2 cellular contexts compared by ENCODE assay signal in the genomic region with DNA sequence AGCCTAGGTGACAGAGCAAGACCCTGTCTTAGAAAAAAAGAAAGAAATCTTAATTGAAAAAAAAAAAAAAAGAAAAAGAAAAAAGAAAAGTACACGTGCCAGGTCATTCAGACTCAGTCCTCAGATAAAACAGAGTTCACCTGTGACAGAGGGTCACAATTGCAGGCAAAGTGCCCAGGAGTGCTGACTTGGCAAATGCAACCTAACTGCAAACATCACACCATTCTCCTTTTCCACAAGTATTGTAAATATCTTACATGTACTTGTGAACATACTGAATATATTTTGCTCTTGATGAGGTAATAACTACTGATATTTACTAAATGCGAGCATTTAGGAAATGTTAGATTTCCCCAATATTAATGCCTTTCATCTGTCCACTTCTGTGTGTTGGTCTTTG.
TF ChIP-seq lines count a peak whose summit lies in the region.

No MANE protein-coding gene starts in this region.

TF ChIP-seq in K562, 482 proteins besides CTCF, POLR2A, EP300 and RAD21 (continued from another document):
- peak; percentile 86 for TF ChIP-seq MAFK (IDR thresholded peaks at IDR 0.05; ENCODE audit: low read length)
- TF ChIP-seq C11orf30 (IDR thresholded peaks at IDR 0.05; ENCODE audit: low read depth): peak; percentile 85
- peak; percentile 81 for TF ChIP-seq MAFF (IDR thresholded peaks at IDR 0.05; ENCODE audit: low read length)
- TF ChIP-seq MAFG (tag; conservative IDR thresholded peaks at IDR 0.05): peak; percentile 85

TF ChIP-seq in liver, 16 proteins besides CTCF, POLR2A, EP300 and RAD21:
- TF ChIP-seq, protein P1, sequence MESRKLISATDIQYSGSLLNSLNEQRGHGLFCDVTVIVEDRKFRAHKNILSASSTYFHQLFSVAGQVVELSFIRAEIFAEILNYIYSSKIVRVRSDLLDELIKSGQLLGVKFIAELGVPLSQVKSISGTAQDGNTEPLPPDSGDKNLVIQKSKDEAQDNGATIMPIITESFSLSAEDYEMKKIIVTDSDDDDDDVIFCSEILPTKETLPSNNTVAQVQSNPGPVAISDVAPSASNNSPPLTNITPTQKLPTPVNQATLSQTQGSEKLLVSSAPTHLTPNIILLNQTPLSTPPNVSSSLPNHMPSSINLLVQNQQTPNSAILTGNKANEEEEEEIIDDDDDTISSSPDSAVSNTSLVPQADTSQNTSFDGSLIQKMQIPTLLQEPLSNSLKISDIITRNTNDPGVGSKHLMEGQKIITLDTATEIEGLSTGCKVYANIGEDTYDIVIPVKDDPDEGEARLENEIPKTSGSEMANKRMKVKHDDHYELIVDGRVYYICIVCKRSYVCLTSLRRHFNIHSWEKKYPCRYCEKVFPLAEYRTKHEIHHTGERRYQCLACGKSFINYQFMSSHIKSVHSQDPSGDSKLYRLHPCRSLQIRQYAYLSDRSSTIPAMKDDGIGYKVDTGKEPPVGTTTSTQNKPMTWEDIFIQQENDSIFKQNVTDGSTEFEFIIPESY (IDR thresholded peaks at IDR 0.05): no peak
- TF ChIP-seq HNF4A (conservative IDR thresholded peaks at IDR 0.05) (peak; percentile 27 to 58), RXRA (IDR thresholded peaks at IDR 0.05) (peak; percentile 50 to 65)
